Comparison of ENCODE assay signal across 8 cellular contexts in genomic region chr2:134706587-134707329, GRCh38. TPM values are rescaled to one million over a fixed set of nuclear protein-coding genes. Genes with fewer than 3 reads are reported as not detected.
DNase-seq lines count a peak whose midpoint lies in the region; ATAC-seq and TF ChIP-seq lines count a peak whose summit lies in the region.

No MANE protein-coding gene starts in this region.

- ATAC-seq in T-cell (replicated peaks in 1 of 4) (peak; percentile 40 to 65 (median 52)), GM19395 (IDR thresholded peaks at IDR 0.05; ENCODE audit: unreplicated experiment) (no peak), HG02870 (IDR thresholded peaks at IDR 0.05; ENCODE audit: unreplicated experiment) (no peak)
- ATAC-seq in stimulated activated naive CD8-positive, alpha-beta T cell treated with anti-CD3 and anti-CD28 coated beads, Interleukin-15, amount 100 ng/mL, for 72 hours, result peak; percentile 62

- H3K4me3 Mint-ChIP-seq in activated T-cell treated with anti-CD3 and anti-CD28 coated beads, Interleukin-2, amount 50 U/mL, for 24 hours, result peak overlapping the region; percentile 12
- H3K4me3 Mint-ChIP-seq in T-cell (peak overlapping the region; percentile 49 to 77 (median 55)), glutamatergic neuron (ENCODE audit: unreplicated experiment) (peak overlapping the region; percentile 84)
- peak overlapping the region; percentile 4 to 31 for H3K4me3 Mint-ChIP-seq in stimulated activated naive CD8-positive, alpha-beta T cell treated with anti-CD3 and anti-CD28 coated beads, Interleukin-15, amount 100 ng/mL, for 72 hours
- no peak overlapping the region for H3K4me3 Mint-ChIP-seq in activated T-helper 2 cell treated with anti-CD3 and anti-CD28 coated beads, Interferon-gamma antibody, Interleukin-2, Interleukin-4, amounts not matched to agents 10 μg/mL and 5 μg/mL and 100 μg/mL, durations not matched to agents 14 hours and 24 hours and 36 hours (ENCODE audit: low read depth)

- no peak for DNase-seq in activated T-cell treated with anti-CD3 and anti-CD28 coated beads, Interleukin-2, amount 50 U/mL, for 24 hours
- no peak for DNase-seq in activated T-cell treated with anti-CD3 and anti-CD28 coated beads, Interleukin-2, amount 50 U/mL, for 1 hour
- DNase-seq in T-cell (no peak), glutamatergic neuron (no peak)
- no peak for DNase-seq in stimulated activated naive CD8-positive, alpha-beta T cell treated with anti-CD3 and anti-CD28 coated beads, Interleukin-15, amount 100 ng/mL, for 72 hours
- no peak for DNase-seq in activated T-helper 2 cell treated with anti-CD3 and anti-CD28 coated beads, Interferon-gamma antibody, Interleukin-2, Interleukin-4, amounts not matched to agents 10 μg/mL and 5 μg/mL and 100 μg/mL, durations not matched to agents 14 hours and 24 hours and 36 hours (ENCODE audit: low spot score)

- H3K36me3 Mint-ChIP-seq in activated T-cell treated with anti-CD3 and anti-CD28 coated beads, Interleukin-2, amount 50 U/mL, for 24 hours (ENCODE audit: low read depth), result no peaks in the 10 kb centered on the region
- H3K36me3 Mint-ChIP-seq in T-cell, result no peaks in the 10 kb centered on the region
- no peaks in the 10 kb centered on the region for H3K36me3 Mint-ChIP-seq in glutamatergic neuron (ENCODE audit: unreplicated experiment)
- no peaks in the 10 kb centered on the region for H3K36me3 Mint-ChIP-seq in activated T-helper 2 cell treated with anti-CD3 and anti-CD28 coated beads, Interferon-gamma antibody, Interleukin-2, Interleukin-4, amounts not matched to agents 10 μg/mL and 5 μg/mL and 100 μg/mL, durations not matched to agents 14 hours and 24 hours and 36 hours (ENCODE audit: low read depth)

- CTCF ChIA-PET in T-cell (lab: Charles Lee), result no interaction called here

- peaks cover 85% of the 10 kb centered on the region for H3K27me3 Mint-ChIP-seq in activated T-cell treated with anti-CD3 and anti-CD28 coated beads, Interleukin-2, amount 50 U/mL, for 24 hours
- H3K27me3 Mint-ChIP-seq in T-cell (peaks cover 34 to 51% of the 10 kb centered on the region in 2 donors), glutamatergic neuron (ENCODE audit: unreplicated experiment) (peaks cover 15% of the 10 kb centered on the region)
- peaks cover 83% of the 10 kb centered on the region for H3K27me3 Mint-ChIP-seq in stimulated activated naive CD8-positive, alpha-beta T cell treated with anti-CD3 and anti-CD28 coated beads, Interleukin-15, amount 100 ng/mL, for 72 hours
- peaks cover 71% of the 10 kb centered on the region for H3K27me3 Mint-ChIP-seq in activated T-helper 2 cell treated with anti-CD3 and anti-CD28 coated beads, Interferon-gamma antibody, Interleukin-2, Interleukin-4, amounts not matched to agents 10 μg/mL and 5 μg/mL and 100 μg/mL, durations not matched to agents 14 hours and 24 hours and 36 hours (ENCODE audit: low read depth)

- intact Hi-C loops in activated T-helper 2 cell treated with anti-CD3 and anti-CD28 coated beads, Interferon-gamma antibody, Interleukin-2, Interleukin-4, amounts not matched to agents 10 μg/mL and 5 μg/mL and 100 μg/mL, durations not matched to agents 14 hours and 24 hours and 36 hours (cut with micrococcal nuclease), result no loop called here

- TF ChIP-seq CTCF in glutamatergic neuron (IDR thresholded peaks at IDR 0.05; ENCODE audit: partially characterized antibody, unreplicated experiment), result no peak

- no peaks in the 10 kb centered on the region for H3K9me3 Mint-ChIP-seq in activated T-cell treated with anti-CD3 and anti-CD28 coated beads, Interleukin-2, amount 50 U/mL, for 24 hours
- H3K9me3 Mint-ChIP-seq in T-cell (no peaks in the 10 kb centered on the region), glutamatergic neuron (ENCODE audit: unreplicated experiment) (peaks cover 14% of the 10 kb centered on the region)
- no peaks in the 10 kb centered on the region for H3K9me3 Mint-ChIP-seq in stimulated activated naive CD8-positive, alpha-beta T cell treated with anti-CD3 and anti-CD28 coated beads, Interleukin-15, amount 100 ng/mL, for 72 hours
- H3K9me3 Mint-ChIP-seq in activated T-helper 2 cell treated with anti-CD3 and anti-CD28 coated beads, Interferon-gamma antibody, Interleukin-2, Interleukin-4, amounts not matched to agents 10 μg/mL and 5 μg/mL and 100 μg/mL, durations not matched to agents 14 hours and 24 hours and 36 hours, result no peaks in the 10 kb centered on the region

- H3K4me1 Mint-ChIP-seq in activated T-cell treated with anti-CD3 and anti-CD28 coated beads, Interleukin-2, amount 50 U/mL, for 24 hours (ENCODE audit: low read depth), result peaks cover 23% of the 10 kb centered on the region
- H3K4me1 Mint-ChIP-seq in T-cell (peaks cover 23 to 28% (median 26%) of the 10 kb centered on the region in 3 donors), glutamatergic neuron (ENCODE audit: low read depth, unreplicated experiment) (peaks cover 25% of the 10 kb centered on the region)
- H3K4me1 Mint-ChIP-seq in stimulated activated naive CD8-positive, alpha-beta T cell treated with anti-CD3 and anti-CD28 coated beads, Interleukin-15, amount 100 ng/mL, for 72 hours, result peaks cover 21% of the 10 kb centered on the region
- peaks cover 6% of the 10 kb centered on the region for H3K4me1 Mint-ChIP-seq in activated T-helper 2 cell treated with anti-CD3 and anti-CD28 coated beads, Interferon-gamma antibody, Interleukin-2, Interleukin-4, amounts not matched to agents 10 μg/mL and 5 μg/mL and 100 μg/mL, durations not matched to agents 14 hours and 24 hours and 36 hours (ENCODE audit: low read depth)

- POLR2A ChIA-PET in T-cell (lab: Charles Lee), result no interaction called here

- H3K27ac Mint-ChIP-seq in activated T-cell treated with anti-CD3 and anti-CD28 coated beads, Interleukin-2, amount 50 U/mL, for 24 hours, result no peak overlapping the region
- no peak overlapping the region for H3K27ac Mint-ChIP-seq in T-cell
- H3K27ac Mint-ChIP-seq in glutamatergic neuron (ENCODE audit: unreplicated experiment), result peak overlapping the region; percentile 89
- H3K27ac Mint-ChIP-seq in stimulated activated naive CD8-positive, alpha-beta T cell treated with anti-CD3 and anti-CD28 coated beads, Interleukin-15, amount 100 ng/mL, for 72 hours, result no peak overlapping the region
- H3K27ac Mint-ChIP-seq in activated T-helper 2 cell treated with anti-CD3 and anti-CD28 coated beads, Interferon-gamma antibody, Interleukin-2, Interleukin-4, amounts not matched to agents 10 μg/mL and 5 μg/mL and 100 μg/mL, durations not matched to agents 14 hours and 24 hours and 36 hours, result no peak overlapping the region

RNA-seq across cellular contexts. Expression of gene TMEM163, which starts 12.0 kb away (rescaled TPM):
- total RNA-seq in T-cell, result under 1 TPM; 0.18 to 0.73 (median 0.35) TPM
- total RNA-seq in glutamatergic neuron (ENCODE audit: unreplicated experiment), result 27.7 TPM
- total RNA-seq in activated T-helper 2 cell treated with anti-CD3 and anti-CD28 coated beads, Interferon-gamma antibody, Interleukin-2, Interleukin-4, amounts not matched to agents 10 μg/mL and 5 μg/mL and 100 μg/mL, durations not matched to agents 14 hours and 24 hours and 36 hours, result 0.09 and 0.27 TPM in 2 replicates

Comparison
In these comparisons a context has a peak if more than half of its experiments do, and no peak if none do; other contexts are left out.
1. ATAC-seq: peak in T-cell (4 of 4) and stimulated activated naive CD8-positive, alpha-beta T cell treated with anti-CD3 and anti-CD28 coated beads, Interleukin-15, amount 100 ng/mL, for 72 hours (single experiment); none in GM19395 (single experiment) and HG02870 (single experiment).
2. RNA of gene TMEM163, which starts 12.0 kb away (total RNA-seq): 27.7 TPM in glutamatergic neuron (single experiment); 0.18 to 0.73 TPM in T-cell and 0.09 to 0.27 TPM in activated T-helper 2 cell treated with anti-CD3 and anti-CD28 coated beads, Interferon-gamma antibody, Interleukin-2, Interleukin-4, amounts not matched to agents 10 μg/mL and 5 μg/mL and 100 μg/mL, durations not matched to agents 14 hours and 24 hours and 36 hours; every median in the first group is over 10 times any median in the second.